19 cellular contexts compared by ENCODE assay signal in the genomic region with DNA sequence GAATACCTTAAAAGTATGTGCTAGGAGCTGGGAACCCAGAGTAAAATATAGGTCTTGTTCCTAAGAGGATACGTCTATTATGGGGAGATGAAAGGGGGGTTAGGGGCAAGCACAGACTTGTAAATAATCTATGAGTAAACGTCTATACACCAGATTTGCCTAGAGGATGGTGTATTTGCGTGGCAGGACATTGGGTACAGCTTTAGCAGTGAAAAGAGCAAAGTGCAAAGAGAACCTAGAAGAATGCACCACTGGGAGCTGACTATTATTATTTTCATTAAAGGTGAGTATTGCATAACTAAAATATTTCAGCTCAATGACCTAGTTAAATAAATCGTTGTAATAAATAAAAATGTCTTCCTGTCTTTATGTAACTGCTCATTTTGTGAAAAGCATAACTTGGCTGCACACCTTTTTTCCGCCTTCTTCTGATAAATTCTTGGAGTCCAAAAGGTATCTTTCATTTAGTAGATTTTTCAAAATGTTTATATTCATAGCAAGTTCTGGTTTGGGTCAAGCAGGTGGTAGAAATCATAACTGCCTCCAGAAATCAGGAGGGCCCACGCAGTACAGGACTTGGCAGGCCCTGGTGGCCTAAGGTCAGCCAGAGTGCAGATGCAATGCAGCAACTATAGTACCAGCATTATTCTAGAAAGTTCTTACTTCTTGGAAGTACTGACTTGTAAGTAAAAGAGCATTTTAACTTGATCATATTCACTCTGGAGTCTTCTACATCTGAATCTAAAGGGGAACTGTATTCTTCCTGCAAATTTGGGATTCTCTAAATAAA.
"Had no signal": no experiment of that assay in that cellular context is flagged by ENCODE, and none has a peak within 500 bp of the region (broad histone marks: within the 10 kb centered on the region; RNA-seq: fewer than 3 reads in every experiment).

No MANE protein-coding gene starts in this region.

- H3K9me3 ChIP-seq: lower lobe of right lung, vagina had no signal

- H3K4me1 Mint-ChIP-seq: activated naive CD4-positive, alpha-beta T cell treated with anti-CD3 and anti-CD28 coated beads, Interleukin-2, amount 10 ng/mL, durations not matched to agents 7 days and 5 days; naive thymus-derived CD8-positive, alpha-beta T cell; neural progenitor cell had no signal

- H3K4me3 ChIP-seq: lower lobe of right lung, neural progenitor cell, smooth muscle cell, vagina had no signal

- H3K27me3 Mint-ChIP-seq: activated CD4-positive, alpha-beta memory T cell treated with anti-CD3 and anti-CD28 coated beads for 36 hours; activated naive CD4-positive, alpha-beta T cell treated with anti-CD3 and anti-CD28 coated beads, Interleukin-2, amount 10 ng/mL, durations not matched to agents 7 days and 5 days; naive thymus-derived CD8-positive, alpha-beta T cell; progenitor cell of endocrine pancreas; stimulated activated naive B cell treated with anti-CD40 and anti-IgM and Interleukin-4, amounts not matched to agents 10 μg/mL and 1 μg/mL and 100 μg/mL, for 72 hours had no signal

- H3K36me3 ChIP-seq: lower lobe of right lung, neural progenitor cell, vagina had no signal

- ATAC-seq: foreskin keratinocyte; left colon; lower lobe of right lung; naive thymus-derived CD8-positive, alpha-beta T cell; stimulated activated naive B cell treated with anti-CD40 and anti-IgM and Interleukin-4, amounts not matched to agents 10 μg/mL and 1 μg/mL and 100 μg/mL, for 72 hours had no signal

- DNase-seq: activated CD4-positive, alpha-beta memory T cell treated with anti-CD3 and anti-CD28 coated beads for 36 hours; activated CD4-positive, alpha-beta T cell treated with anti-CD3 and anti-CD28 coated beads for 48 hours; activated effector memory CD4-positive, alpha-beta T cell treated with Interleukin-2 at 50 U/mL for 16 hours; activated naive CD4-positive, alpha-beta T cell treated with anti-CD3 and anti-CD28 coated beads, Interleukin-2, amount 10 ng/mL, durations not matched to agents 7 days and 5 days; activated T-cell treated with anti-CD3 and anti-CD28 coated beads, Interleukin-2, amount 50 U/mL, for 48 hours; amygdala; hippocampal formation; left colon; lower lobe of right lung; naive thymus-derived CD8-positive, alpha-beta T cell; stimulated activated CD4-positive, alpha-beta T cell treated with anti-CD3 and anti-CD28 coated beads, Interleukin-15, amount 100 ng/mL, for 24 hours; stimulated activated naive B cell treated with anti-CD40 and anti-IgM and Interleukin-4, amounts not matched to agents 10 μg/mL and 1 μg/mL and 100 μg/mL, for 72 hours; trophoblast cell had no signal

- H3K9me3 Mint-ChIP-seq: activated CD4-positive, alpha-beta memory T cell treated with anti-CD3 and anti-CD28 coated beads for 36 hours; activated naive CD4-positive, alpha-beta T cell treated with anti-CD3 and anti-CD28 coated beads, Interleukin-2, amount 10 ng/mL, durations not matched to agents 7 days and 5 days; neural progenitor cell; stimulated activated naive B cell treated with anti-CD40 and anti-IgM and Interleukin-4, amounts not matched to agents 10 μg/mL and 1 μg/mL and 100 μg/mL, for 72 hours had no signal

- H3K4me3 Mint-ChIP-seq: activated CD4-positive, alpha-beta memory T cell treated with anti-CD3 and anti-CD28 coated beads for 36 hours; activated naive CD4-positive, alpha-beta T cell treated with anti-CD3 and anti-CD28 coated beads, Interleukin-2, amount 10 ng/mL, durations not matched to agents 7 days and 5 days; naive thymus-derived CD8-positive, alpha-beta T cell; neural progenitor cell; stimulated activated naive B cell treated with anti-CD40 and anti-IgM and Interleukin-4, amounts not matched to agents 10 μg/mL and 1 μg/mL and 100 μg/mL, for 72 hours had no signal

- H3K4me1 ChIP-seq: foreskin keratinocyte, lower lobe of right lung, neural progenitor cell had no signal

- H3K27ac Mint-ChIP-seq: activated CD4-positive, alpha-beta memory T cell treated with anti-CD3 and anti-CD28 coated beads for 36 hours; activated naive CD4-positive, alpha-beta T cell treated with anti-CD3 and anti-CD28 coated beads, Interleukin-2, amount 10 ng/mL, durations not matched to agents 7 days and 5 days; naive thymus-derived CD8-positive, alpha-beta T cell; neural progenitor cell; progenitor cell of endocrine pancreas; stimulated activated naive B cell treated with anti-CD40 and anti-IgM and Interleukin-4, amounts not matched to agents 10 μg/mL and 1 μg/mL and 100 μg/mL, for 72 hours had no signal

- H3K27me3 ChIP-seq: foreskin keratinocyte, neural progenitor cell, vagina had no signal

- H3K27ac ChIP-seq: epithelial cell of prostate, foreskin keratinocyte, lower lobe of right lung, neural progenitor cell, vagina had no signal

- H3K36me3 Mint-ChIP-seq: activated CD4-positive, alpha-beta memory T cell treated with anti-CD3 and anti-CD28 coated beads for 36 hours; activated naive CD4-positive, alpha-beta T cell treated with anti-CD3 and anti-CD28 coated beads, Interleukin-2, amount 10 ng/mL, durations not matched to agents 7 days and 5 days; naive thymus-derived CD8-positive, alpha-beta T cell; neural progenitor cell; stimulated activated naive B cell treated with anti-CD40 and anti-IgM and Interleukin-4, amounts not matched to agents 10 μg/mL and 1 μg/mL and 100 μg/mL, for 72 hours had no signal
